ENCODE assay signal across 16 cellular contexts in genomic region chr2:204362603-204363002, GRCh38.
DNase-seq lines count a peak whose midpoint lies in the region; ATAC-seq and TF ChIP-seq lines count a peak whose summit lies in the region.
"Had no signal": no experiment of that assay in that cellular context is flagged by ENCODE, and none has a peak within 500 bp of the region (broad histone marks: within the 10 kb centered on the region; RNA-seq: fewer than 3 reads in every experiment).

No MANE protein-coding gene starts in this region.

- no peaks in the 10 kb centered on the region for H3K36me3 Mint-ChIP-seq in CD8-positive, alpha-beta T cell
- H3K36me3 Mint-ChIP-seq in activated CD4-positive, alpha-beta T cell treated with anti-CD3 and anti-CD28 coated beads, Interleukin-2, amount 10 ng/mL, durations not matched to agents 7 days and 5 days (ENCODE audit: low read depth): no peaks in the 10 kb centered on the region
- H3K36me3 Mint-ChIP-seq: CD14-positive monocyte; CD4-positive, alpha-beta memory T cell; CD4-positive, CD25-positive, alpha-beta regulatory T cell had no signal

- no peaks in the 10 kb centered on the region for H3K27me3 ChIP-seq in CD8-positive, alpha-beta T cell (ENCODE audit: insufficient read depth, low read length)
- H3K27me3 ChIP-seq: BE2C, BLaER1 had no signal

- no peaks in the 10 kb centered on the region for H3K27me3 Mint-ChIP-seq in CD8-positive, alpha-beta T cell (ENCODE audit: low read depth)
- peaks cover 14% of the 10 kb centered on the region for H3K27me3 Mint-ChIP-seq in activated CD4-positive, alpha-beta T cell treated with anti-CD3 and anti-CD28 coated beads, Interleukin-2, amount 10 ng/mL, durations not matched to agents 7 days and 5 days

- H3K9me3 Mint-ChIP-seq in CD8-positive, alpha-beta T cell: no peaks in the 10 kb centered on the region
- no peaks in the 10 kb centered on the region for H3K9me3 Mint-ChIP-seq in activated CD4-positive, alpha-beta T cell treated with anti-CD3 and anti-CD28 coated beads, Interleukin-2, amount 10 ng/mL, durations not matched to agents 7 days and 5 days
- H3K9me3 Mint-ChIP-seq: CD4-positive, alpha-beta memory T cell; CD4-positive, CD25-positive, alpha-beta regulatory T cell had no signal

- TF ChIP-seq CTCF in CD8-positive, alpha-beta T cell (IDR thresholded peaks at IDR 0.05): no peak

- DNase-seq in NCI-H446 (lab: John Stamatoyannopoulos, UW) (peak; percentile 76 to 90), medulla oblongata (ENCODE audit: extremely low spot score) (peak; percentile 5)
- no peak for DNase-seq in CD8-positive, alpha-beta T cell
- DNase-seq in activated CD4-positive, alpha-beta T cell treated with anti-CD3 and anti-CD28 coated beads, Interleukin-2, amount 10 ng/mL, durations not matched to agents 7 days and 5 days: no peak
- DNase-seq: 8988T; ACHN; BE2C; Caco-2; Calu3; CD4-positive, alpha-beta memory T cell; CD4-positive, CD25-positive, alpha-beta regulatory T cell; DMS79 treated with DMSO at 0.1 percent for 48 hours; GF-D8 had no signal

- H3K4me1 Mint-ChIP-seq in CD8-positive, alpha-beta T cell (ENCODE audit: low read depth): no peaks in the 10 kb centered on the region
- no peaks in the 10 kb centered on the region for H3K4me1 Mint-ChIP-seq in activated CD4-positive, alpha-beta T cell treated with anti-CD3 and anti-CD28 coated beads, Interleukin-2, amount 10 ng/mL, durations not matched to agents 7 days and 5 days
- H3K4me1 Mint-ChIP-seq: CD4-positive, alpha-beta memory T cell; CD4-positive, CD25-positive, alpha-beta regulatory T cell had no signal

- no peak overlapping the region for H3K27ac Mint-ChIP-seq in CD8-positive, alpha-beta T cell
- no peak overlapping the region for H3K27ac Mint-ChIP-seq in activated CD4-positive, alpha-beta T cell treated with anti-CD3 and anti-CD28 coated beads, Interleukin-2, amount 10 ng/mL, durations not matched to agents 7 days and 5 days
- H3K27ac Mint-ChIP-seq: CD14-positive monocyte; CD4-positive, alpha-beta memory T cell; CD4-positive, CD25-positive, alpha-beta regulatory T cell had no signal

- CTCF ChIA-PET in CD8-positive, alpha-beta T cell (lab: Charles Lee): no interaction called here
- CTCF ChIA-PET in activated CD4-positive, alpha-beta T cell treated with anti-CD3 and anti-CD28 coated beads, Interleukin-2, amount 10 ng/mL, durations not matched to agents 7 days and 5 days (lab: Charles Lee): no interaction called here

- POLR2A ChIA-PET in CD8-positive, alpha-beta T cell (lab: Charles Lee): no interaction called here
- POLR2A ChIA-PET in activated CD4-positive, alpha-beta T cell treated with anti-CD3 and anti-CD28 coated beads, Interleukin-2, amount 10 ng/mL, durations not matched to agents 7 days and 5 days (lab: Charles Lee): no interaction called here

- no peak overlapping the region for H3K27ac ChIP-seq in CD8-positive, alpha-beta T cell (ENCODE audit: low read depth, low read length)
- H3K27ac ChIP-seq: BLaER1 had no signal

- intact Hi-C loops in CD8-positive, alpha-beta T cell (cut with DNase I, micrococcal nuclease): no loop called here

- H3K4me3 ChIP-seq in CD8-positive, alpha-beta T cell (ENCODE audit: low read depth, low read length): no peak overlapping the region
- H3K4me3 ChIP-seq: BLaER1 had no signal

- H3K36me3 ChIP-seq in CD8-positive, alpha-beta T cell (ENCODE audit: insufficient read depth, low read length): no peaks in the 10 kb centered on the region
- H3K36me3 ChIP-seq: BE2C, BLaER1 had no signal

- no peaks in the 10 kb centered on the region for H3K9me3 ChIP-seq in CD8-positive, alpha-beta T cell (ENCODE audit: low read length)
- H3K9me3 ChIP-seq: BE2C, BLaER1, Caco-2 had no signal

- ATAC-seq in CD8-positive, alpha-beta T cell: no peak
- ATAC-seq in HG03460 (IDR thresholded peaks at IDR 0.05; ENCODE audit: unreplicated experiment): no peak

- no peaks in the 10 kb centered on the region for H3K4me1 ChIP-seq in CD8-positive, alpha-beta T cell (ENCODE audit: insufficient read depth, low read length)
- H3K4me1 ChIP-seq: BLaER1 had no signal

- H3K4me3 Mint-ChIP-seq in CD8-positive, alpha-beta T cell: no peak overlapping the region
- no peak overlapping the region for H3K4me3 Mint-ChIP-seq in activated CD4-positive, alpha-beta T cell treated with anti-CD3 and anti-CD28 coated beads, Interleukin-2, amount 10 ng/mL, durations not matched to agents 7 days and 5 days
- H3K4me3 Mint-ChIP-seq: CD14-positive monocyte; CD4-positive, alpha-beta memory T cell; CD4-positive, CD25-positive, alpha-beta regulatory T cell had no signal

Comparison
In these comparisons a context has a peak if more than half of its experiments do, and no peak if none do; other contexts are left out.
1. DNase-seq: peak in NCI-H446 (2 of 2) and medulla oblongata (single experiment); none in CD8-positive, alpha-beta T cell (0 of 7) and activated CD4-positive, alpha-beta T cell treated with anti-CD3 and anti-CD28 coated beads, Interleukin-2, amount 10 ng/mL, durations not matched to agents 7 days and 5 days (single experiment).